8 cellular contexts compared by ENCODE assay signal in the genomic region with DNA sequence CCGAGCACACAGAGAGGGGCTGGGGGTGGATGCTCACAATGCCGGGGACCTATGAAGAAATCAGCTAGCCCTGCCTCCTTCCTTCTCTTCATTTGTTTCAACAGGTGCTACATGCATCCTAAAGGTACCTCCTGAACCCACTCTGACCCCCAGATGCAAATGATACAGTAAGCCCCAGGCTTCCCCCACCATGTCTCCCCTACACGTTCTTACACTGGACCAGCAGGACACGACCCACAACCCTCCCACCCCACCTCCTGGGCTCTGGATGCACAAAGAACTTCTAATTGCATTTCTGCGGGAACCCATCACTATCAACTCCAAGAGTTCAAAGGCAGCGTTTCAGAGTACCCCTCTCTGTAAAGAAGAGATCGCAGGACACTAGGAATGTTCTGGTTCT. TPM values are rescaled to one million over a fixed set of nuclear protein-coding genes. Genes with fewer than 3 reads are reported as not detected.
DNase-seq lines count a peak whose midpoint lies in the region; FAIRE-seq and TF ChIP-seq lines count a peak whose summit lies in the region.

No MANE protein-coding gene starts in this region.

- H3K36me3 ChIP-seq in HUES6 (ENCODE audit: control insufficient read depth, insufficient read depth, low read length), result no peaks in the 10 kb centered on the region

- peak overlapping the region; percentile 86 for H3K4me3 ChIP-seq in AG10803 (ENCODE audit: low read length)
- peak overlapping the region; percentile 52 for H3K4me3 ChIP-seq in HUES6 (ENCODE audit: low read depth, low read length)

- FAIRE-seq in GM19239 (lab: Jason Lieb, UNC), result no peak

- H3K27me3 ChIP-seq in HUES6 (ENCODE audit: control insufficient read depth, insufficient read depth, low read length), result peaks cover 35% of the 10 kb centered on the region

- no peaks in the 10 kb centered on the region for H3K9me3 Mint-ChIP-seq in dendritic cell treated with granulocyte-macrophage colony-stimulating factor and Interleukin-4, amounts not matched to agents 40 ng/mL and 50 ng/mL, for 4 days
- H3K9me3 Mint-ChIP-seq in neural crest cell, result no peaks in the 10 kb centered on the region

- H3K27me3 Mint-ChIP-seq in dendritic cell treated with granulocyte-macrophage colony-stimulating factor and Interleukin-4, amounts not matched to agents 40 ng/mL and 50 ng/mL, for 4 days, result peaks cover 15% of the 10 kb centered on the region
- H3K27me3 Mint-ChIP-seq in neural crest cell (ENCODE audit: low read depth), result peaks cover 21% of the 10 kb centered on the region

- peaks cover 40% of the 10 kb centered on the region for H3K4me1 ChIP-seq in HUES6 (ENCODE audit: control insufficient read depth, insufficient read depth, low read length)

- H3K4me3 Mint-ChIP-seq in dendritic cell treated with granulocyte-macrophage colony-stimulating factor and Interleukin-4, amounts not matched to agents 40 ng/mL and 50 ng/mL, for 4 days, result peak overlapping the region; percentile 80
- H3K4me3 Mint-ChIP-seq in neural crest cell, result peak overlapping the region; percentile 91

- peaks cover 53% of the 10 kb centered on the region for H3K4me1 Mint-ChIP-seq in dendritic cell treated with granulocyte-macrophage colony-stimulating factor and Interleukin-4, amounts not matched to agents 40 ng/mL and 50 ng/mL, for 4 days (ENCODE audit: low read depth)
- peaks cover 41% of the 10 kb centered on the region for H3K4me1 Mint-ChIP-seq in neural crest cell

- no peak overlapping the region for H3K27ac ChIP-seq in HUES6 (ENCODE audit: low read depth, low read length)

- no peaks in the 10 kb centered on the region for H3K9me3 ChIP-seq in HUES6 (ENCODE audit: control insufficient read depth, insufficient read depth, low read depth, low read length)

- H3K36me3 Mint-ChIP-seq in dendritic cell treated with granulocyte-macrophage colony-stimulating factor and Interleukin-4, amounts not matched to agents 40 ng/mL and 50 ng/mL, for 4 days (ENCODE audit: low read depth), result peaks cover 8% of the 10 kb centered on the region
- peaks cover 5% of the 10 kb centered on the region for H3K36me3 Mint-ChIP-seq in neural crest cell (ENCODE audit: low read depth)

- H3K27ac Mint-ChIP-seq in dendritic cell treated with granulocyte-macrophage colony-stimulating factor and Interleukin-4, amounts not matched to agents 40 ng/mL and 50 ng/mL, for 4 days, result peak overlapping the region; percentile 70
- H3K27ac Mint-ChIP-seq in neural crest cell (ENCODE audit: unreplicated experiment), result no peak overlapping the region

- intact Hi-C loops in dendritic cell treated with granulocyte-macrophage colony-stimulating factor and Interleukin-4, amounts not matched to agents 40 ng/mL and 50 ng/mL, for 4 days (cut with micrococcal nuclease), result loop anchor here (5.0 to 10.0 kb wide), 2 partner anchors 194 to 276 kb away; no protein-coding TSS in a partner anchor

- no peak overlapping the region for H3K9ac ChIP-seq in HUES6 (ENCODE audit: low read length)

- no peak for TF ChIP-seq CTCF in AG10803 (conservative IDR thresholded peaks at IDR 0.05; ENCODE audit: low read length)
- TF ChIP-seq CTCF in neural crest cell (conservative IDR thresholded peaks at IDR 0.05), result no peak

- DNase-seq in AG10803 (ENCODE audit: low read depth), result no peak
- DNase-seq in neural crest cell (ENCODE audit: low read depth, low spot score), result no peak
- no peak for DNase-seq in NCI-H1417 (lab: John Stamatoyannopoulos, UW)
- DNase-seq in GM19239 (ENCODE audit: insufficient read length, low spot score), result no peak
- no peak for DNase-seq in GF-D8 (lab: John Stamatoyannopoulos, UW)
- DNase-seq in DMS114 treated with DMSO at 0.1 percent for 48 hours (lab: John Stamatoyannopoulos, UW; ENCODE audit: unreplicated experiment), result no peak

RNA-seq across cellular contexts. Expression of gene XYLT1, which starts 2.1 kb away (rescaled TPM):
- total RNA-seq in neural crest cell, result 14.3 and 15.0 TPM in 2 replicates
